Comparison of ENCODE assay signal across 1 cellular context in the genomic region with DNA sequence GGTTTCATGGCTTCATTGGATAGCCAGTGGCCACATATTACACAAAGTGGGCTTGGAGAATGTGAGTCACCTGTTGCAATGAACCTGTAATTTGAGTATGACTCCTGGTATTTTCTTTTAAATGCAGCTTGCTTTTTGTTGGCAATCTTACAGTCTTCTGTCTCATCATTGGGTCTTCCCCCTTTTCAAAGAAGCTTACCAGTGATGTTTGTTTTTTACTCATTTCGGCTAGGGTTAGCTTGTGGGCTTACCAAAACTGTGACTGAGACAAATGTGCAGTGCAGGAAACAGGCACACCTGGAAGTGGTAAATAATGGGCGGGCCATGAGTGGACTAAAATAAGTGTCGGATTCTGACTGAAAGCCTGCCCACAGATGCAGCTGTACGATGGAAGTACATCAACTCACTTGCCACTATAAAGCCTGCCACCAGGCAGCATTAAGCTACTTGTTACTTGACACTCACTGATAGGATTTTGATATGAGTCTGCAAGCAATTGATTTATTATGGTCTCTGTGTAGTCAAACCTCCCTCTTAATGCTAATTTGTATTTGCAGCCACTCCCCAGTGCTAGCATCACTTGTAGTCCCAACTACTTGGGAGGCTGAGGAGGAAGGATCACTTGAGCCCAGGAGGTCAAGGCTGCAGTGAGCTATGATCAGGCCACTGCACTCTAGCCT.
TF ChIP-seq lines count a peak whose summit lies in the region.

No MANE protein-coding gene starts in this region.

TF ChIP-seq in GM23338, 12 proteins besides CTCF, POLR2A, EP300 and RAD21 (continued from another document):
- TF ChIP-seq, protein P1, sequence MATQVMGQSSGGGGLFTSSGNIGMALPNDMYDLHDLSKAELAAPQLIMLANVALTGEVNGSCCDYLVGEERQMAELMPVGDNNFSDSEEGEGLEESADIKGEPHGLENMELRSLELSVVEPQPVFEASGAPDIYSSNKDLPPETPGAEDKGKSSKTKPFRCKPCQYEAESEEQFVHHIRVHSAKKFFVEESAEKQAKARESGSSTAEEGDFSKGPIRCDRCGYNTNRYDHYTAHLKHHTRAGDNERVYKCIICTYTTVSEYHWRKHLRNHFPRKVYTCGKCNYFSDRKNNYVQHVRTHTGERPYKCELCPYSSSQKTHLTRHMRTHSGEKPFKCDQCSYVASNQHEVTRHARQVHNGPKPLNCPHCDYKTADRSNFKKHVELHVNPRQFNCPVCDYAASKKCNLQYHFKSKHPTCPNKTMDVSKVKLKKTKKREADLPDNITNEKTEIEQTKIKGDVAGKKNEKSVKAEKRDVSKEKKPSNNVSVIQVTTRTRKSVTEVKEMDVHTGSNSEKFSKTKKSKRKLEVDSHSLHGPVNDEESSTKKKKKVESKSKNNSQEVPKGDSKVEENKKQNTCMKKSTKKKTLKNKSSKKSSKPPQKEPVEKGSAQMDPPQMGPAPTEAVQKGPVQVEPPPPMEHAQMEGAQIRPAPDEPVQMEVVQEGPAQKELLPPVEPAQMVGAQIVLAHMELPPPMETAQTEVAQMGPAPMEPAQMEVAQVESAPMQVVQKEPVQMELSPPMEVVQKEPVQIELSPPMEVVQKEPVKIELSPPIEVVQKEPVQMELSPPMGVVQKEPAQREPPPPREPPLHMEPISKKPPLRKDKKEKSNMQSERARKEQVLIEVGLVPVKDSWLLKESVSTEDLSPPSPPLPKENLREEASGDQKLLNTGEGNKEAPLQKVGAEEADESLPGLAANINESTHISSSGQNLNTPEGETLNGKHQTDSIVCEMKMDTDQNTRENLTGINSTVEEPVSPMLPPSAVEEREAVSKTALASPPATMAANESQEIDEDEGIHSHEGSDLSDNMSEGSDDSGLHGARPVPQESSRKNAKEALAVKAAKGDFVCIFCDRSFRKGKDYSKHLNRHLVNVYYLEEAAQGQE (IDR thresholded peaks at IDR 0.05; ENCODE audit: unreplicated experiment): no peak
